ENCODE assay signal across 1 cellular context in genomic region chr10:103475437-103475836, GRCh38.
TF ChIP-seq lines count a peak whose summit lies in the region.

No MANE protein-coding gene starts in this region.

TF ChIP-seq in Ishikawa, 13 proteins besides CTCF, POLR2A, EP300 and RAD21:
- no peak for TF ChIP-seq MAX (IDR thresholded peaks at IDR 0.05)
- 0 out of 2 replicates have a peak, but pooled peaks have one; percentile 18 for TF ChIP-seq REST (IDR thresholded peaks at IDR 0.05; ENCODE audit: low read depth)
